8 cellular contexts compared by ENCODE assay signal in genomic region chr15:29103825-29104565, GRCh38.
DNase-seq lines count a peak whose midpoint lies in the region; ATAC-seq lines count a peak whose summit lies in the region.

No MANE protein-coding gene starts in this region.

- DNase-seq in ELR (ENCODE audit: low read depth) (peak; percentile 75), cerebellum (ENCODE audit: low spot score) (peak; percentile 79), left lobe of liver (ENCODE audit: low spot score) (no peak), NCI-H1436 (lab: John Stamatoyannopoulos, UW) (no peak), OCI-M1 (lab: John Stamatoyannopoulos, UW) (no peak)
- peak; percentile 42 to 48 for DNase-seq in activated CD4-positive, alpha-beta T cell treated with anti-CD3 and anti-CD28 coated beads for 24 hours (ENCODE audit: low read depth in 2 of 2)
- DNase-seq in stimulated activated CD4-positive, alpha-beta T cell treated with anti-CD3 and anti-CD28 coated beads, Interleukin-4, amount 100 ng/mL, for 4 hours, result peak; percentile 36 to 65

- ATAC-seq in HG03565 (IDR thresholded peaks at IDR 0.05; ENCODE audit: unreplicated experiment) (peak; percentile 53), left lobe of liver (peak; percentile 83)

Comparison
In these comparisons a context has a peak if more than half of its experiments do, and no peak if none do; other contexts are left out.
1. DNase-seq: peak in ELR (single experiment), activated CD4-positive, alpha-beta T cell treated with anti-CD3 and anti-CD28 coated beads for 24 hours (2 of 2), cerebellum (single experiment) and stimulated activated CD4-positive, alpha-beta T cell treated with anti-CD3 and anti-CD28 coated beads, Interleukin-4, amount 100 ng/mL, for 4 hours (2 of 2); none in left lobe of liver (single experiment), NCI-H1436 (single experiment) and OCI-M1 (single experiment).